ENCODE assay signal across 1 cellular context in the genomic region with DNA sequence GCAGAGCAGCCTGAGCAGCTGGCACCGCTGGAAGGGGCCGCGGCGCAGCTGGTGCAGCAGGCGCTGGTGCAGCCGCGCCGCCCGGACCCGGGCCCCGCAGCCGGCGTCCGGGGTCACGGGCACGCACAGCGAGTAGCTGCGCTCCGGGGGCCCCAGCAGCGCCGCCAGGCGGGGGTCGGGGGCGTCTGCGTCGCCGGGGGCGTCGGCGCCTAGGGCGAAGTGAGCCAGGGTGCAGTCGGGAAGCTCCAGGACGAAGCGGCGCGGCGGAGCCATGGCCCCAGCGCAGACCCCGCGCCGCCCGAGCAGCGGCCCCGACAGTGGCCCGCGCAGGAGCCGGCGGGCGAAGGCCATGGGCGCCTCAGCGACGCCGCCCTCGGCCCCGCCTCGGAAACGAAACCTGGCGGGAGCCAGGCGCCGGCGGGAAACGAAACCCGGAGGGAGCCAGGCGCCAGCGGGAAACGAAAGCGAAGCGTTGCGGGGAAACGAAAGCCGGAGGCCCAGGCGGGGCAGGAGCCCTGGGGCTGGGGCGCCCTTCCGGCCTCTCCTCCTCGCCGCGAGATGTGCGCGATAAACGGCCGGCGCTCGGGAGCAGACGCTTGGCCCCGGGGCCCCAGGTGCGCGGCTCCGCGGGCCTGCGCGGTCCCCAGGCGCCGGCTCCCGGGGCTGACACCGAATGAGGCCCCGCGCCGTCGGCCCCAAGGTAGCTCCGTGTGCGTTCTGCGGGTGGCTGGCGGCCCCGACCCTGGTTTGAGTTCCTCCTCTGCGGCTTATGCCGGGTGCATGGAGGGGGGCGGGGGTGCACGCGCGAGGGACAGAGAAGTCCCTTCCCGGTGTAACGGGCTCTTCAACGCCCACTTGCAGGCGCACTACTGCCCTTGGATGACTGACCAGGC.
TF ChIP-seq lines count a peak whose summit lies in the region.

A gene with protein sequence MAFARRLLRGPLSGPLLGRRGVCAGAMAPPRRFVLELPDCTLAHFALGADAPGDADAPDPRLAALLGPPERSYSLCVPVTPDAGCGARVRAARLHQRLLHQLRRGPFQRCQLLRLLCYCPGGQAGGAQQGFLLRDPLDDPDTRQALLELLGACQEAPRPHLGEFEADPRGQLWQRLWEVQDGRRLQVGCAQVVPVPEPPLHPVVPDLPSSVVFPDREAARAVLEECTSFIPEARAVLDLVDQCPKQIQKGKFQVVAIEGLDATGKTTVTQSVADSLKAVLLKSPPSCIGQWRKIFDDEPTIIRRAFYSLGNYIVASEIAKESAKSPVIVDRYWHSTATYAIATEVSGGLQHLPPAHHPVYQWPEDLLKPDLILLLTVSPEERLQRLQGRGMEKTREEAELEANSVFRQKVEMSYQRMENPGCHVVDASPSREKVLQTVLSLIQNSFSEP (minus strand): TSS at position 562 of the 893 bp plus-strand sequence. CDS start 211 bp downstream, at position 351.

TF ChIP-seq in K562, 482 proteins besides CTCF, POLR2A, EP300 and RAD21 (continued from another document and continues in another):
- TF ChIP-seq, protein P1, sequence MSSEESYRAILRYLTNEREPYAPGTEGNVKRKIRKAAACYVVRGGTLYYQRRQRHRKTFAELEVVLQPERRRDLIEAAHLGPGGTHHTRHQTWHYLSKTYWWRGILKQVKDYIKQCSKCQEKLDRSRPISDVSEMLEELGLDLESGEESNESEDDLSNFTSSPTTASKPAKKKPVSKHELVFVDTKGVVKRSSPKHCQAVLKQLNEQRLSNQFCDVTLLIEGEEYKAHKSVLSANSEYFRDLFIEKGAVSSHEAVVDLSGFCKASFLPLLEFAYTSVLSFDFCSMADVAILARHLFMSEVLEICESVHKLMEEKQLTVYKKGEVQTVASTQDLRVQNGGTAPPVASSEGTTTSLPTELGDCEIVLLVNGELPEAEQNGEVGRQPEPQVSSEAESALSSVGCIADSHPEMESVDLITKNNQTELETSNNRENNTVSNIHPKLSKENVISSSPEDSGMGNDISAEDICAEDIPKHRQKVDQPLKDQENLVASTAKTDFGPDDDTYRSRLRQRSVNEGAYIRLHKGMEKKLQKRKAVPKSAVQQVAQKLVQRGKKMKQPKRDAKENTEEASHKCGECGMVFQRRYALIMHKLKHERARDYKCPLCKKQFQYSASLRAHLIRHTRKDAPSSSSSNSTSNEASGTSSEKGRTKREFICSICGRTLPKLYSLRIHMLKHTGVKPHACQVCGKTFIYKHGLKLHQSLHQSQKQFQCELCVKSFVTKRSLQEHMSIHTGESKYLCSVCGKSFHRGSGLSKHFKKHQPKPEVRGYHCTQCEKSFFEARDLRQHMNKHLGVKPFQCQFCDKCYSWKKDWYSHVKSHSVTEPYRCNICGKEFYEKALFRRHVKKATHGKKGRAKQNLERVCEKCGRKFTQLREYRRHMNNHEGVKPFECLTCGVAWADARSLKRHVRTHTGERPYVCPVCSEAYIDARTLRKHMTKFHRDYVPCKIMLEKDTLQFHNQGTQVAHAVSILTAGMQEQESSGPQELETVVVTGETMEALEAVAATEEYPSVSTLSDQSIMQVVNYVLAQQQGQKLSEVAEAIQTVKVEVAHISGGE (CRISPR knock-in tag; IDR thresholded peaks at IDR 0.05) = peak; percentile 56 to 96 (median 86); a peak in 4 of 6 replicates
- TF ChIP-seq BRD4 (IDR thresholded peaks at IDR 0.05) (0 out of 2 replicates have a peak, but pooled peaks have one; percentile 44), NR4A1 (CRISPR knock-in tag; IDR thresholded peaks at IDR 0.05) (peak; percentile 70; the same call in 1 of the 2 replicates), NR4A1 (tag; IDR thresholded peaks at IDR 0.05) (no peak), ZNF224 (CRISPR knock-in tag; IDR thresholded peaks at IDR 0.05) (peak; percentile 25; the same call in 1 of the 2 replicates), ZNF175 (CRISPR knock-in tag; IDR thresholded peaks at IDR 0.05; ENCODE audit: low read depth) (peak; percentile 65; the same call in 1 of the 2 replicates), STAT5A (IDR thresholded peaks at IDR 0.05; ENCODE audit: borderline replicate concordance, low read length) (peak; percentile 17; the same call in 1 of the 2 replicates), MYNN (IDR thresholded peaks at IDR 0.05) (no peak), MYNN (CRISPR knock-in tag; IDR thresholded peaks at IDR 0.05) (no peak), POLR2H (tag; IDR thresholded peaks at IDR 0.05; ENCODE audit: low read depth) (peak; percentile 28; the same call in 1 of the 2 replicates), CXXC5 (CRISPR knock-in tag; IDR thresholded peaks at IDR 0.05) (peak; percentile 94), ZBTB17 (CRISPR knock-in tag; IDR thresholded peaks at IDR 0.05) (0 out of 2 replicates have a peak, but pooled peaks have one; percentile 27), ATF1 (CRISPR knock-in tag; IDR thresholded peaks at IDR 0.05) (no peak), ATF1 (tag; IDR thresholded peaks at IDR 0.05) (peak; percentile 65), HNRNPL (IDR thresholded peaks at IDR 0.05; ENCODE audit: low read depth, low read length) (peak; percentile 32), HMGN3 (IDR thresholded peaks at IDR 0.05; ENCODE audit: borderline replicate concordance, extremely low read depth, insufficient read length, low read depth, low read length) (peak; percentile 82), ARID1B (IDR thresholded peaks at IDR 0.05) (no peak), FOXP1 (CRISPR knock-in tag; IDR thresholded peaks at IDR 0.05) (peak; percentile 89), FOSL1 (tag; conservative IDR thresholded peaks at IDR 0.05) (peak; percentile 51), MYC (IDR thresholded peaks at IDR 0.05; ENCODE audit: low read depth, low read length) (peak; percentile 34; the same call in 1 of the 2 replicates), MYC (CRISPR knock-in tag; IDR thresholded peaks at IDR 0.05; ENCODE audit: borderline replicate concordance, low read depth) (no peak; the same call in 1 of the 2 replicates), RBM14 (IDR thresholded peaks at IDR 0.05; ENCODE audit: borderline replicate concordance, insufficient read depth, low read depth, low read length) (peak; percentile 81; the same call in 1 of the 2 replicates), KLF1 (tag; IDR thresholded peaks at IDR 0.05) (no peak; the same call in 1 of the 2 replicates), ZNF764 (CRISPR knock-in tag; IDR thresholded peaks at IDR 0.05; ENCODE audit: low read depth) (0 out of 2 replicates have a peak, but pooled peaks have one; percentile 14), ZBED1 (IDR thresholded peaks at IDR 0.05) (0 out of 2 replicates have a peak, but pooled peaks have one; percentile 16), KLF13 (tag; IDR thresholded peaks at IDR 0.05; ENCODE audit: borderline replicate concordance, low read depth) (peak; percentile 72; the same call in 1 of the 2 replicates), ZNF239 (CRISPR knock-in tag; IDR thresholded peaks at IDR 0.05) (0 out of 2 replicates have a peak, but pooled peaks have one; percentile 26), ZNF584 (CRISPR knock-in tag; IDR thresholded peaks at IDR 0.05; ENCODE audit: low read depth) (no peak), NR1H2 (CRISPR knock-in tag; IDR thresholded peaks at IDR 0.05) (peak; percentile 79; the same call in 1 of the 2 replicates), TSC22D4 (tag; IDR thresholded peaks at IDR 0.05) (no peak), TEAD4 (IDR thresholded peaks at IDR 0.05; ENCODE audit: low read length) (peak; percentile 8; the same call in 1 of the 2 replicates), TEAD4 (CRISPR knock-in tag; IDR thresholded peaks at IDR 0.05; ENCODE audit: borderline replicate concordance) (no peak), SMAD4 (CRISPR knock-in tag; conservative IDR thresholded peaks at IDR 0.05) (peak; percentile 96), ZNF24 (IDR thresholded peaks at IDR 0.05) (0 out of 2 replicates have a peak, but pooled peaks have one; percentile 8)
- TF ChIP-seq, protein P2, sequence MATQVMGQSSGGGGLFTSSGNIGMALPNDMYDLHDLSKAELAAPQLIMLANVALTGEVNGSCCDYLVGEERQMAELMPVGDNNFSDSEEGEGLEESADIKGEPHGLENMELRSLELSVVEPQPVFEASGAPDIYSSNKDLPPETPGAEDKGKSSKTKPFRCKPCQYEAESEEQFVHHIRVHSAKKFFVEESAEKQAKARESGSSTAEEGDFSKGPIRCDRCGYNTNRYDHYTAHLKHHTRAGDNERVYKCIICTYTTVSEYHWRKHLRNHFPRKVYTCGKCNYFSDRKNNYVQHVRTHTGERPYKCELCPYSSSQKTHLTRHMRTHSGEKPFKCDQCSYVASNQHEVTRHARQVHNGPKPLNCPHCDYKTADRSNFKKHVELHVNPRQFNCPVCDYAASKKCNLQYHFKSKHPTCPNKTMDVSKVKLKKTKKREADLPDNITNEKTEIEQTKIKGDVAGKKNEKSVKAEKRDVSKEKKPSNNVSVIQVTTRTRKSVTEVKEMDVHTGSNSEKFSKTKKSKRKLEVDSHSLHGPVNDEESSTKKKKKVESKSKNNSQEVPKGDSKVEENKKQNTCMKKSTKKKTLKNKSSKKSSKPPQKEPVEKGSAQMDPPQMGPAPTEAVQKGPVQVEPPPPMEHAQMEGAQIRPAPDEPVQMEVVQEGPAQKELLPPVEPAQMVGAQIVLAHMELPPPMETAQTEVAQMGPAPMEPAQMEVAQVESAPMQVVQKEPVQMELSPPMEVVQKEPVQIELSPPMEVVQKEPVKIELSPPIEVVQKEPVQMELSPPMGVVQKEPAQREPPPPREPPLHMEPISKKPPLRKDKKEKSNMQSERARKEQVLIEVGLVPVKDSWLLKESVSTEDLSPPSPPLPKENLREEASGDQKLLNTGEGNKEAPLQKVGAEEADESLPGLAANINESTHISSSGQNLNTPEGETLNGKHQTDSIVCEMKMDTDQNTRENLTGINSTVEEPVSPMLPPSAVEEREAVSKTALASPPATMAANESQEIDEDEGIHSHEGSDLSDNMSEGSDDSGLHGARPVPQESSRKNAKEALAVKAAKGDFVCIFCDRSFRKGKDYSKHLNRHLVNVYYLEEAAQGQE (CRISPR knock-in tag; IDR thresholded peaks at IDR 0.05; ENCODE audit: low read depth) = peak; percentile 31; the same call in 1 of the 2 replicates
- TF ChIP-seq, protein P3, sequence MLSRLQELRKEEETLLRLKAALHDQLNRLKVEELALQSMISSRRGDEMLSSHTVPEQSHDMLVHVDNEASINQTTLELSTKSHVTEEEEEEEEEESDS (CRISPR knock-in tag; IDR thresholded peaks at IDR 0.05) = no peak
- TF ChIP-seq, protein P4, sequence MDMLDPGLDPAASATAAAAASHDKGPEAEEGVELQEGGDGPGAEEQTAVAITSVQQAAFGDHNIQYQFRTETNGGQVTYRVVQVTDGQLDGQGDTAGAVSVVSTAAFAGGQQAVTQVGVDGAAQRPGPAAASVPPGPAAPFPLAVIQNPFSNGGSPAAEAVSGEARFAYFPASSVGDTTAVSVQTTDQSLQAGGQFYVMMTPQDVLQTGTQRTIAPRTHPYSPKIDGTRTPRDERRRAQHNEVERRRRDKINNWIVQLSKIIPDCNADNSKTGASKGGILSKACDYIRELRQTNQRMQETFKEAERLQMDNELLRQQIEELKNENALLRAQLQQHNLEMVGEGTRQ (CRISPR knock-in tag; IDR thresholded peaks at IDR 0.05) = 0 out of 2 replicates have a peak, but pooled peaks have one; percentile 2
- TF ChIP-seq, protein P5, sequence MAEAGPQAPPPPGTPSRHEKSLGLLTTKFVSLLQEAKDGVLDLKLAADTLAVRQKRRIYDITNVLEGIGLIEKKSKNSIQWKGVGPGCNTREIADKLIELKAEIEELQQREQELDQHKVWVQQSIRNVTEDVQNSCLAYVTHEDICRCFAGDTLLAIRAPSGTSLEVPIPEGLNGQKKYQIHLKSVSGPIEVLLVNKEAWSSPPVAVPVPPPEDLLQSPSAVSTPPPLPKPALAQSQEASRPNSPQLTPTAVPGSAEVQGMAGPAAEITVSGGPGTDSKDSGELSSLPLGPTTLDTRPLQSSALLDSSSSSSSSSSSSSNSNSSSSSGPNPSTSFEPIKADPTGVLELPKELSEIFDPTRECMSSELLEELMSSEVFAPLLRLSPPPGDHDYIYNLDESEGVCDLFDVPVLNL (CRISPR knock-in tag; IDR thresholded peaks at IDR 0.05; ENCODE audit: low read depth) = peak; percentile 49; the same call in 1 of the 2 replicates
- TF ChIP-seq, protein P6, sequence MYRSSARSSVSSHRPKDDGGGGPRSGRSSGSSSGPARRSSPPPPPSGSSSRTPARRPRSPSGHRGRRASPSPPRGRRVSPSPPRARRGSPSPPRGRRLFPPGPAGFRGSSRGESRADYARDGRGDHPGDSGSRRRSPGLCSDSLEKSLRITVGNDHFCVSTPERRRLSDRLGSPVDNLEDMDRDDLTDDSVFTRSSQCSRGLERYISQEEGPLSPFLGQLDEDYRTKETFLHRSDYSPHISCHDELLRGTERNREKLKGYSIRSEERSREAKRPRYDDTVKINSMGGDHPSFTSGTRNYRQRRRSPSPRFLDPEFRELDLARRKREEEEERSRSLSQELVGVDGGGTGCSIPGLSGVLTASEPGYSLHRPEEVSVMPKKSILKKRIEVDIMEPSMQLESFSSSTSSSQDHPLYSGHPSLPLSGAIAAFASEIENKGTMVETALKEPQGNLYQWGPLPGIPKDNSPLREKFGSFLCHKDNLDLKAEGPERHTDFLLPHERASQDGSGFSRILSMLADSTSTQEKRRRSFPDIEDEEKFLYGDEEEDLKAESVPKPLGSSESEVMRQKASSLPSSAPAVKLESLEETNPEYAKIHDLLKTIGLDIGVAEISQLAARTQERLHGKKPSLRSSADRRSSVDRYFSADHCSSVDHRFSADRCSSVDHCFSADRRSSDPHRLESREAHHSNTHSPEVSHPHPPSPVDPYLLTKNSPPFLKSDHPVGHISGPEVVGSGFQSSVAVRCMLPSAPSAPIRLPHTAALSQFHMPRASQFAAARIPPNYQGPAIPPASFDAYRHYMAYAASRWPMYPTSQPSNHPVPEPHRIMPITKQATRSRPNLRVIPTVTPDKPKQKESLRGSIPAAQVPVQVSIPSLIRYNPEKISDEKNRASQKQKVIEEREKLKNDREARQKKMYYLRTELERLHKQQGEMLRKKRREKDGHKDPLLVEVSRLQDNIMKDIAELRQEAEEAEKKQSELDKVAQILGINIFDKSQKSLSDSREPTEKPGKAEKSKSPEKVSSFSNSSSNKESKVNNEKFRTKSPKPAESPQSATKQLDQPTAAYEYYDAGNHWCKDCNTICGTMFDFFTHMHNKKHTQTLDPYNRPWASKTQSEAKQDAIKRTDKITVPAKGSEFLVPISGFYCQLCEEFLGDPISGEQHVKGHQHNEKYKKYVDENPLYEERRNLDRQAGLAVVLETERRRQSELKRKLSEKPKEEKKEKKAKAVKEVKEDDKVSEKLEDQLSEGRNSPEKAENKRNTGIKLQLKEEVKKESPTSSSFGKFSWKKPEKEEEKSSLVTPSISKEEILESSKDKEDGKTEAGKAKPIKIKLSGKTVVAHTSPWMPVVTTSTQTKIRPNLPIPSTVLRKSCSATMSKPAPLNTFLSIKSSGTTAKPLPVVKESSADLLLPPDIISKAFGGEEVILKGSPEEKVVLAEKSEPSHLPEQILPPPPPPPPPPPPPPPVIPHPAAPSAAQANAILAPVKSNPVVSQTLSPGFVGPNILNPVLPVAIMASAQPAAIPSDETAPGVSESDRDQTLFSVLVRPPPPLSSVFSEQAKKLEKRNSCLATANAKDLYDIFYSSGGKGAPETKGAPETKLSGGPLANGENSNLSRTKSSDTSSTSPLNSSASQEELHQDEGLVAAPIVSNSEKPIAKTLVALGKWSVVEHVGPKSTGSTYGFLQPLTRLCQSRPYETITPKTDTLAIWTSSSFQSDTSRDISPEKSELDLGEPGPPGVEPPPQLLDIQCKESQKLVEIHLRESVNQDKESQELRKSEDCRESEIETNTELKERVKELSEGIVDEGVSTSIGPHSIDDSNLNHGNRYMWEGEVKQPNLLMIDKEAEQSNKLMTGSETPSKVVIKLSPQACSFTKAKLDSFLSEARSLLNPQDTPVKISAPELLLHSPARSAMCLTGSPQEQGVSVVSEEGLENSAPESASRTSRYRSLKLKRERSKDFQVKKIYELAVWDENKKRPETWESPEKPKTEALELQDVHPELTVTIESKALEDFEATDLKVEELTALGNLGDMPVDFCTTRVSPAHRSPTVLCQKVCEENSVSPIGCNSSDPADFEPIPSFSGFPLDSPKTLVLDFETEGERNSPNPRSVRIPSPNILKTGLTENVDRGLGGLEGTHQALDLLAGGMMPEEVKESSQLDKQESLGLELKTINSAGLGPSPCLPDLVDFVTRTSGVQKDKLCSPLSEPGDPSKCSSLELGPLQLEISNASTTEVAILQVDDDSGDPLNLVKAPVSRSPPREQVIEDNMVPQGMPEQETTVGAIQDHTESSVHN (IDR thresholded peaks at IDR 0.05; ENCODE audit: borderline replicate concordance in 1 of 2, low read depth in 1 of 2) = no peak
